In the genomic region with DNA sequence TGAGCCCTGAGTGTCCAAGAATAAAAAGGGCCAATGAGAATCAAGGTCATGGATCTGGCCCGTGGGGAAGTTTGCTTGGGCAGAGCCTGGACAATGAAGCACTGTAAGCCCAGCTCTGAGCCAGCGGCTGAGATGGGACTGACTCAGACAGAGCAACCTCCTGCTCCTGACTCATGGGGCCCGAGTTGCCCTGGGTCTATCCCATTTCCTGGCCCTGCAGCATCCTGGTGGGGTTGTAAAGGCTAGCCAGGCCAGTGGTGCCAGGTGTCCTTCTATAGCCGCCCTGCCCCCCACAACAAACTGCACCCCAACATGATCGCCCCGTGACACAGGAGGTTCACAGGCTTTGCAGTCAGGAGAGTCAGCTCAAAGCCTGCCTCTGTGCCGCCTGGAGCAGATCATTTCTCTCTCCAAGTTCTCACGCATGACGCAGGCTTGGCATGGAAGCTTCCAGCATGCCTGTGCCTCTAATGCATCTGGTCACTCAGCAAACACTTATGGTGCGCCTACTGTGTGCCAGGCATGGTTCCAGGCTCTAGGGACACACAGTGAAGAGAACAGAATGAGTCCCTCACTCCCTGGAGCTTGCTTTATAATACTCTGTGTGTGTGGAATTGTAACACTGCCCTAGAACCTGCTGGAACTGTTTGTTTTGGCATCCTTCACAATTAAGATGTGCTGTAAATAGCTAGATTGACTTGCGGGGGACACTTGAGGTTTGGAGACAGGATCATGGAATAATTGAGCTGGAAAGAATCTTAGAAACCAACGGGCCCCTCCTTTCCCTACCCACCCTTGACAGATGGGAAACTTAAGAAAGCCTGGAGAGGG, we compare ENCODE assay signal across 8 cellular contexts. TPM values are rescaled to one million over a fixed set of nuclear protein-coding genes. Genes with fewer than 3 reads are reported as not detected.
DNase-seq lines count a peak whose midpoint lies in the region; ATAC-seq, FAIRE-seq and TF ChIP-seq lines count a peak whose summit lies in the region.
"Had no signal": no experiment of that assay in that cellular context is flagged by ENCODE, and none has a peak within 500 bp of the region (broad histone marks: within the 10 kb centered on the region; RNA-seq: fewer than 3 reads in every experiment).

No MANE protein-coding gene starts in this region.

- H3K36me3 ChIP-seq in astrocyte (ENCODE audit: insufficient read depth, low read length) (no peaks in the 10 kb centered on the region), testis (ENCODE audit: low read depth, missing control alignments) (no peaks in the 10 kb centered on the region)
- no peaks in the 10 kb centered on the region for H3K36me3 ChIP-seq in CD8-positive, alpha-beta memory T cell (ENCODE audit: insufficient read depth, low read length)

- CTCF ChIA-PET in CD8-positive, alpha-beta memory T cell (lab: Charles Lee), result no interaction called here

- DNase-seq in HPDE6-E6E7 (ENCODE audit: extremely low spot score), result peak; percentile 99
- peak; percentile 90 for DNase-seq in astrocyte (ENCODE audit: low read depth)
- peak in 28 of 51 donors; percentile 2 to 78 (median 27) for DNase-seq in hypothalamus (lab: John Stamatoyannopoulos, UW)
- peak; percentile 64 for DNase-seq in testis
- DNase-seq in CD8-positive, alpha-beta memory T cell, result no peak
- DNase-seq in NCI-H1417 (lab: John Stamatoyannopoulos, UW), result no peak

- no peaks in the 10 kb centered on the region for H4K20me1 ChIP-seq in astrocyte (ENCODE audit: insufficient read depth, low read length)

- H3K27ac ChIP-seq in astrocyte (ENCODE audit: low read depth, low read length) (peak overlapping the region; percentile 78), testis (no peak overlapping the region)
- H3K27ac ChIP-seq in CD8-positive, alpha-beta memory T cell (ENCODE audit: low read depth, low read length), result no peak overlapping the region
- H3K27ac ChIP-seq: SK-N-MC had no signal

- 69 to 79% methylated on average over 10 to 12 of the region's 12 CpGs for WGBS in testis, 2 donors

- peaks cover 10% of the 10 kb centered on the region for H3K9me3 Mint-ChIP-seq in astrocyte (ENCODE audit: unreplicated experiment)
- no peaks in the 10 kb centered on the region for H3K9me3 Mint-ChIP-seq in CD8-positive, alpha-beta memory T cell

- H3K4me1 Mint-ChIP-seq in astrocyte (ENCODE audit: low read depth, unreplicated experiment), result peaks cover 15% of the 10 kb centered on the region
- no peaks in the 10 kb centered on the region for H3K4me1 Mint-ChIP-seq in CD8-positive, alpha-beta memory T cell

- H3K79me2 ChIP-seq in astrocyte (ENCODE audit: insufficient read depth, low read length), result no peaks in the 10 kb centered on the region

- peak overlapping the region; percentile 0 for H2AFZ ChIP-seq in astrocyte (ENCODE audit: low read depth, low read length)

- POLR2A ChIA-PET in CD8-positive, alpha-beta memory T cell (lab: Charles Lee), result no interaction called here

- intact Hi-C loops in testis (cut with DNase I; ENCODE audit: low total_unique reads), result no loop called here

- peak overlapping the region; percentile 51 for H3K9ac ChIP-seq in astrocyte (ENCODE audit: low read length)

- ATAC-seq in HG02798 (IDR thresholded peaks at IDR 0.05; ENCODE audit: poor library complexity, unreplicated experiment), result no peak

- H3K36me3 Mint-ChIP-seq in astrocyte (ENCODE audit: low read depth, unreplicated experiment), result peaks cover 3% of the 10 kb centered on the region
- no peaks in the 10 kb centered on the region for H3K36me3 Mint-ChIP-seq in CD8-positive, alpha-beta memory T cell

- no peak overlapping the region for H3K4me3 Mint-ChIP-seq in astrocyte (ENCODE audit: unreplicated experiment)
- H3K4me3 Mint-ChIP-seq in CD8-positive, alpha-beta memory T cell, result no peak overlapping the region

- FAIRE-seq in astrocyte (lab: Jason Lieb, UNC), result peak; percentile 23

- peak overlapping the region; percentile 70 for H3K27ac Mint-ChIP-seq in astrocyte (ENCODE audit: unreplicated experiment)
- H3K27ac Mint-ChIP-seq in CD8-positive, alpha-beta memory T cell, result no peak overlapping the region

- H3K4me2 ChIP-seq in astrocyte (ENCODE audit: low read length), result peak overlapping the region; percentile 66

- H3K27me3 ChIP-seq in astrocyte (ENCODE audit: insufficient read depth, low read length) (no peaks in the 10 kb centered on the region), testis (no peaks in the 10 kb centered on the region)
- H3K27me3 ChIP-seq in CD8-positive, alpha-beta memory T cell (ENCODE audit: insufficient read depth, low read length, poor library complexity, severe bottlenecking), result no peaks in the 10 kb centered on the region

- peaks cover 19% of the 10 kb centered on the region for H3K27me3 Mint-ChIP-seq in astrocyte (ENCODE audit: low read depth, unreplicated experiment)
- H3K27me3 Mint-ChIP-seq in CD8-positive, alpha-beta memory T cell, result peaks cover 5 to 16% of the 10 kb centered on the region in 2 donors

- H3K9me3 ChIP-seq in astrocyte (ENCODE audit: insufficient read depth, low read depth, low read length), result no peaks in the 10 kb centered on the region
- H3K9me3 ChIP-seq in testis, result no peaks in the 10 kb centered on the region
- no peaks in the 10 kb centered on the region for H3K9me3 ChIP-seq in CD8-positive, alpha-beta memory T cell (ENCODE audit: low read length)

- TF ChIP-seq POLR2A in testis (IDR thresholded peaks at IDR 0.05), result no peak

- peaks cover 20% of the 10 kb centered on the region for H3K4me1 ChIP-seq in astrocyte (ENCODE audit: insufficient read depth, low read length)
- peaks cover 12% of the 10 kb centered on the region for H3K4me1 ChIP-seq in testis
- no peaks in the 10 kb centered on the region for H3K4me1 ChIP-seq in CD8-positive, alpha-beta memory T cell (ENCODE audit: insufficient read depth, low read length)

- H3K4me3 ChIP-seq in astrocyte (ENCODE audit: insufficient read depth, low read depth, low read length) (no peak overlapping the region), testis (no peak overlapping the region)
- no peak overlapping the region for H3K4me3 ChIP-seq in CD8-positive, alpha-beta memory T cell (ENCODE audit: low read length)
- H3K4me3 ChIP-seq: SK-N-MC had no signal

- TF ChIP-seq CTCF in astrocyte (IDR thresholded peaks at IDR 0.05; ENCODE audit: insufficient read depth, low read depth, low read length), result no peak
- no peak for TF ChIP-seq CTCF in testis (IDR thresholded peaks at IDR 0.05)

RNA-seq across cellular contexts. Expression of gene MYH16, which starts 4.9 kb away (rescaled TPM):
- 0.11 and 0.24 TPM in 2 replicates for total RNA-seq in astrocyte
- total RNA-seq in testis, result 1 to 10 TPM; 1.5 to 2.0 TPM
- 2.1 TPM for polyA plus RNA-seq in testis (ENCODE audit: insufficient read depth, low read depth, low replicate concordance)
- not detected for total RNA-seq in CD8-positive, alpha-beta memory T cell
- polyA plus RNA-seq in CD8-positive, alpha-beta memory T cell, result not detected

RNA-seq across cellular contexts. Expression of gene ARPC1A, which starts 58.0 kb away (rescaled TPM):
- total RNA-seq in astrocyte (185 and 198 TPM in 2 replicates), testis (100 to 1,000 TPM in 1 of 2 donors, 10 to 100 TPM in 1; 91.8 to 120 TPM)
- polyA plus RNA-seq in testis (ENCODE audit: insufficient read depth, low read depth, low replicate concordance), result 117 TPM
- total RNA-seq in CD8-positive, alpha-beta memory T cell, result 10 to 100 TPM; 86.5 to 86.6 TPM
- polyA plus RNA-seq in CD8-positive, alpha-beta memory T cell, result 74.7 TPM

RNA-seq across cellular contexts. Expression of gene KPNA7, which starts 59.8 kb away (rescaled TPM):
- total RNA-seq in astrocyte, result not detected in 2 replicates
- under 1 TPM in 1 of 2 donors, not detected in 1; 0.99 TPM for total RNA-seq in testis
- polyA plus RNA-seq in testis (ENCODE audit: insufficient read depth, low read depth, low replicate concordance), result not detected
- not detected for total RNA-seq in CD8-positive, alpha-beta memory T cell
- not detected for polyA plus RNA-seq in CD8-positive, alpha-beta memory T cell

Comparison
In these comparisons a context has a peak if more than half of its experiments do, and no peak if none do; other contexts are left out.
1. DNase-seq: peak in HPDE6-E6E7 (single experiment), astrocyte (single experiment), hypothalamus (28 of 51) and testis (single experiment); none in CD8-positive, alpha-beta memory T cell (0 of 5) and NCI-H1417 (0 of 3).